ENCODE assay signal across 1 cellular context in genomic region chr10:86868353-86868752, GRCh38.
TF ChIP-seq lines count a peak whose summit lies in the region.

No MANE protein-coding gene starts in this region.

TF ChIP-seq in HEK293, 187 proteins besides CTCF, POLR2A, EP300 and RAD21 (continued from another document):
- no peak for TF ChIP-seq ZNF398 (tag by site-specific recombination; IDR thresholded peaks at IDR 0.05)
- peak; percentile 30; the same call in 1 of the 2 replicates for TF ChIP-seq ZNF341 (tag by site-specific recombination; IDR thresholded peaks at IDR 0.05; ENCODE audit: low read depth)
- TF ChIP-seq HIC1 (tag by site-specific recombination; IDR thresholded peaks at IDR 0.05) = no peak
- TF ChIP-seq, protein P1, sequence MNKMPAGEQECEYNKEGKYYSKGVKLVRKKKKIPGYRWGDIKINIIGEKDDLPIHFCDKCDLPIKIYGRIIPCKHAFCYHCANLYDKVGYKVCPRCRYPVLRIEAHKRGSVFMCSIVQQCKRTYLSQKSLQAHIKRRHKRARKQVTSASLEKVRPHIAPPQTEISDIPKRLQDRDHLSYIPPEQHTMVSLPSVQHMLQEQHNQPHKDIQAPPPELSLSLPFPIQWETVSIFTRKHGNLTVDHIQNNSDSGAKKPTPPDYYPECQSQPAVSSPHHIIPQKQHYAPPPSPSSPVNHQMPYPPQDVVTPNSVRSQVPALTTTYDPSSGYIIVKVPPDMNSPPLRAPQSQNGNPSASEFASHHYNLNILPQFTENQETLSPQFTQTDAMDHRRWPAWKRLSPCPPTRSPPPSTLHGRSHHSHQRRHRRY (tag by site-specific recombination; IDR thresholded peaks at IDR 0.05) = no peak
- peak; percentile 34; the same call in 1 of the 2 replicates for TF ChIP-seq GLIS1 (tag by site-specific recombination; IDR thresholded peaks at IDR 0.05)
- no peak for TF ChIP-seq ZNF18 (tag by site-specific recombination; IDR thresholded peaks at IDR 0.05)
- TF ChIP-seq, protein P2, sequence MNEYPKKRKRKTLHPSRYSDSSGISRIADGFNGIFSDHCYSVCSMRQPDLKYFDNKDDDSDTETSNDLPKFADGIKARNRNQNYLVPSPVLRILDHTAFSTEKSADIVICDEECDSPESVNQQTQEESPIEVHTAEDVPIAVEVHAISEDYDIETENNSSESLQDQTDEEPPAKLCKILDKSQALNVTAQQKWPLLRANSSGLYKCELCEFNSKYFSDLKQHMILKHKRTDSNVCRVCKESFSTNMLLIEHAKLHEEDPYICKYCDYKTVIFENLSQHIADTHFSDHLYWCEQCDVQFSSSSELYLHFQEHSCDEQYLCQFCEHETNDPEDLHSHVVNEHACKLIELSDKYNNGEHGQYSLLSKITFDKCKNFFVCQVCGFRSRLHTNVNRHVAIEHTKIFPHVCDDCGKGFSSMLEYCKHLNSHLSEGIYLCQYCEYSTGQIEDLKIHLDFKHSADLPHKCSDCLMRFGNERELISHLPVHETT (tag by site-specific recombination; IDR thresholded peaks at IDR 0.05) = no peak
- peak; percentile 55; the same call in 1 of the 2 replicates for TF ChIP-seq ZIC2 (tag by site-specific recombination; IDR thresholded peaks at IDR 0.05)
- no peak for TF ChIP-seq KLF7 (tag by site-specific recombination; IDR thresholded peaks at IDR 0.05; ENCODE audit: borderline replicate concordance)
- no peak for TF ChIP-seq SETDB1 (IDR thresholded peaks at IDR 0.05; ENCODE audit: insufficient read length, low read length)
- TF ChIP-seq ZNF112 (tag by site-specific recombination; IDR thresholded peaks at IDR 0.05) = no peak
